18 cellular contexts compared by ENCODE assay signal in genomic region chr11:20342347-20343279, GRCh38. TPM values are rescaled to one million over a fixed set of nuclear protein-coding genes. Genes with fewer than 3 reads are reported as not detected.
A peak's percentile ranks its signal among the peaks of the same experiment; 100 is the strongest.
DNase-seq lines count a peak whose midpoint lies in the region; ATAC-seq and TF ChIP-seq lines count a peak whose summit lies in the region.
"Had no signal": no experiment of that assay in that cellular context is flagged by ENCODE, and none has a peak within 500 bp of the region (broad histone marks: within the 10 kb centered on the region; RNA-seq: fewer than 3 reads in every experiment).

No MANE protein-coding gene starts in this region.

- peaks cover 8% of the 10 kb centered on the region for H3K4me1 ChIP-seq in BE2C
- H3K4me1 ChIP-seq: ascending aorta, SJSA1, thyroid gland had no signal

- H3K4me3 ChIP-seq in BE2C (ENCODE audit: low read depth, low read length) = no peak overlapping the region
- H3K4me3 ChIP-seq in Jurkat, Clone E6-1 (ENCODE audit: low read length) = peak overlapping the region; percentile 7; the same call in 1 of the 2 replicates
- H3K4me3 ChIP-seq: ascending aorta, SJSA1, thyroid gland had no signal

- no peaks in the 10 kb centered on the region for H3K27me3 ChIP-seq in BE2C
- H3K27me3 ChIP-seq: ascending aorta, thyroid gland had no signal

- no peaks in the 10 kb centered on the region for H3K9me3 ChIP-seq in BE2C
- H3K9me3 ChIP-seq: ascending aorta, SJSA1, thyroid gland had no signal

- no peak for ATAC-seq in GM18907 (IDR thresholded peaks at IDR 0.05; ENCODE audit: unreplicated experiment)
- no peak for ATAC-seq in activated CD4-positive, CD25-positive, alpha-beta regulatory T cell treated with anti-CD3 and anti-CD28 coated beads, Interleukin-2, amount 50 U/mL, for 24 hours
- no peak for ATAC-seq in GM18909 (IDR thresholded peaks at IDR 0.05; ENCODE audit: poor library complexity, unreplicated experiment)
- ATAC-seq in GM19463 (IDR thresholded peaks at IDR 0.05; ENCODE audit: unreplicated experiment) = no peak
- ATAC-seq: esophagus mucosa had no signal

- TF ChIP-seq CTCF in BE2C (IDR thresholded peaks at IDR 0.05; ENCODE audit: low read depth, low read length) = no peak

- no peaks in the 10 kb centered on the region for H3K36me3 ChIP-seq in BE2C
- H3K36me3 ChIP-seq: ascending aorta, SJSA1, thyroid gland had no signal

- DNase-seq in BE2C (peak; percentile 80), amniotic epithelial cell (ENCODE audit: low read depth) (peak; percentile 31), left kidney (ENCODE audit: low read depth, low spot score) (peak; percentile 53)
- peak; percentile 91 for DNase-seq in Jurkat, Clone E6-1 (ENCODE audit: low read depth, low spot score)
- DNase-seq: activated CD4-positive, alpha-beta memory T cell treated with anti-CD3 and anti-CD28 coated beads for 36 hours; cortex of kidney; NCI-H2081; NK-92 treated with Interleukin-12 subunit alpha and Interleukin-12 subunit beta, amount 100 ng/mL, for 24 hours; stimulated activated CD4-positive, alpha-beta T cell treated with anti-CD3 and anti-CD28 coated beads, Interleukin-2, amount 100 ng/mL, for 24 hours; stimulated activated CD8-positive, alpha-beta memory T cell treated with anti-CD3 and anti-CD28 coated beads, Interleukin-4, amount 100 ng/mL, for 48 hours; thyroid gland had no signal

RNA-seq across cellular contexts. Expression of gene HTATIP2, which starts 20.9 kb away (rescaled TPM):
- 14.5 TPM for polyA plus RNA-seq in BE2C (2012; ENCODE audit: insufficient read depth, insufficient read length, low read depth)
- not detected for polyA plus RNA-seq in Jurkat, Clone E6-1 (2012; ENCODE audit: insufficient read depth, insufficient read length)

RNA-seq across cellular contexts. Expression of gene PRMT3, which starts 44.9 kb away (rescaled TPM):
- polyA plus RNA-seq in BE2C (2012; ENCODE audit: insufficient read depth, insufficient read length, low read depth) = 36.6 TPM
- 25.4 TPM for polyA plus RNA-seq in Jurkat, Clone E6-1 (2012; ENCODE audit: insufficient read depth, insufficient read length)

Comparison
In these comparisons a context has a peak if more than half of its experiments do, and no peak if none do; other contexts are left out.
1. DNase-seq: peak in every context shown above with its lines; median percentile 91 in Jurkat, Clone E6-1; 80 in BE2C; 53 in left kidney; 31 in amniotic epithelial cell.